9 cellular contexts compared by ENCODE assay signal in the genomic region with DNA sequence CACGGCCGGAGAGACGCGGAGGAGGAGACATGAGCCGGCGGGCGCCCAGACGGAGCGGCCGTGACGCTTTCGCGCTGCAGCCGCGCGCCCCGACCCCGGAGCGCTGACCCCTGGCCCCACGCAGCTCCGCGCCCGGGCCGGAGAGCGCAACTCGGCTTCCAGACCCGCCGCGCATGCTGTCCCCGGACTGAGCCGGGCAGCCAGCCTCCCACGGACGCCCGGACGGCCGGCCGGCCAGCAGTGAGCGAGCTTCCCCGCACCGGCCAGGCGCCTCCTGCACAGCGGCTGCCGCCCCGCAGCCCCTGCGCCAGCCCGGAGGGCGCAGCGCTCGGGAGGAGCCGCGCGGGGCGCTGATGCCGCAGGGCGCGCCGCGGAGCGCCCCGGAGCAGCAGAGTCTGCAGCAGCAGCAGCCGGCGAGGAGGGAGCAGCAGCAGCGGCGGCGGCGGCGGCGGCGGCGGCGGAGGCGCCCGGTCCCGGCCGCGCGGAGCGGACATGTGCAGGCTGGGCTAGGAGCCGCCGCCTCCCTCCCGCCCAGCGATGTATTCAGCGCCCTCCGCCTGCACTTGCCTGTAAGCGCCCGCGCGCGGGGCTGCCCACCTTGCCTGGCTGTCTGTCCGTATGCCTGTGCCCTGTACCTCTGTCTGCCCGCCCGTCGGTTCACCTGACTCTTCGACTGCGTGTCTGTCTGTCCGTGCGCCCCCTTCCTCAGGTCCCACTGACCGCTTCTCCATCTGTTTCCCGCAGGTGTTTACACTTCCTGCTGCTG. TPM values are rescaled to one million over a fixed set of nuclear protein-coding genes. Genes with fewer than 3 reads are reported as not detected.
DNase-seq lines count a peak whose midpoint lies in the region; ATAC-seq, FAIRE-seq and TF ChIP-seq lines count a peak whose summit lies in the region.
"Had no signal": no experiment of that assay in that cellular context is flagged by ENCODE, and none has a peak within 500 bp of the region (broad histone marks: within the 10 kb centered on the region; RNA-seq: fewer than 3 reads in every experiment).

No MANE protein-coding gene starts in this region.

- no peaks in the 10 kb centered on the region for H3F3A ChIP-seq in neural cell (ENCODE audit: insufficient read depth, low read length, poor library complexity, severe bottlenecking)

- POLR2A ChIA-PET in AG04449 (lab: Yijun Ruan, JAX) (interaction anchor here (1.2 to 1.3 kb wide), 3 partner anchors 29 to 487 kb away, joined by 3 read pairs; no protein-coding TSS in a partner anchor), activated B cell treated with CpG ODN at 0.5 μM for 24 hours (lab: Charles Lee) (interaction anchor here (1.0 kb wide), 1 partner anchor 30 kb away, joined by 3 read pairs; no protein-coding TSS in a partner anchor)

- no peaks in the 10 kb centered on the region for H3K79me2 ChIP-seq in fibroblast of lung (ENCODE audit: control insufficient read depth, insufficient read depth, low read length)
- H3K79me2 ChIP-seq in neural cell (replicated peaks; ENCODE audit: insufficient read depth, low read length): no peaks in the 10 kb centered on the region

- H3K9me2 ChIP-seq in neural cell (ENCODE audit: insufficient read depth, low read length): no peaks in the 10 kb centered on the region

- peaks cover 23% of the 10 kb centered on the region for H3K27me3 Mint-ChIP-seq in activated B cell treated with CpG ODN at 0.5 μM for 24 hours

- H3K27me3 ChIP-seq in fibroblast of lung (ENCODE audit: control insufficient read depth, insufficient read depth, low read length) (no peaks in the 10 kb centered on the region), neural cell (ENCODE audit: insufficient read depth, low read depth, low read length) (peaks cover 31% of the 10 kb centered on the region)

- H3K9me3 Mint-ChIP-seq in activated B cell treated with CpG ODN at 0.5 μM for 24 hours: no peaks in the 10 kb centered on the region

- H3K4me3 Mint-ChIP-seq in activated B cell treated with CpG ODN at 0.5 μM for 24 hours: peak overlapping the region; percentile 76

- no peak overlapping the region for H2AFZ ChIP-seq in fibroblast of lung (ENCODE audit: low read length)
- H2AFZ ChIP-seq in neural cell (ENCODE audit: low read depth, low read length): no peak overlapping the region

- DNase-seq in AG04449 (ENCODE audit: low read depth, low spot score) (no peak), activated B cell treated with CpG ODN at 0.5 μM for 24 hours (peak; percentile 36), fibroblast of lung (ENCODE audit: low read depth in 2 of 2) (peak; percentile 36 to 50), D721Med (ENCODE audit: insufficient read length, low spot score) (no peak)

- TF ChIP-seq RAD21 in neural cell (conservative IDR thresholded peaks at IDR 0.05): peak; percentile 61

- TF ChIP-seq CTCF in AG04449 (IDR thresholded peaks at IDR 0.05; ENCODE audit: insufficient read depth, low read length, missing control alignments) (no peak), activated B cell treated with CpG ODN at 0.5 μM for 24 hours (IDR thresholded peaks at IDR 0.05) (no peak), fibroblast of lung (conservative IDR thresholded peaks at IDR 0.05 in 1 of 2, IDR thresholded peaks at IDR 0.05 in 1 of 2; ENCODE audit: low read depth in 1 of 2, low read length in 2 of 2) (no peak), neural cell (IDR thresholded peaks at IDR 0.05; ENCODE audit: poor library complexity, severe bottlenecking) (peak; percentile 71), D721Med (IDR thresholded peaks at IDR 0.05; ENCODE audit: insufficient read depth, missing control alignments) (no peak)

- no peak overlapping the region for H3K27ac Mint-ChIP-seq in activated B cell treated with CpG ODN at 0.5 μM for 24 hours

- H3K4me1 ChIP-seq in fibroblast of lung (ENCODE audit: control insufficient read depth, extremely low read depth, insufficient read depth, low read length): peaks cover 2% of the 10 kb centered on the region

- H3K9ac ChIP-seq in fibroblast of lung (ENCODE audit: insufficient read depth, low read length) (no peak overlapping the region), neural cell (ENCODE audit: low read length) (peak overlapping the region; percentile 54)

- no peak overlapping the region for H3K27ac ChIP-seq in fibroblast of lung (ENCODE audit: insufficient read depth, low read length)
- no peak overlapping the region for H3K27ac ChIP-seq in neural cell (ENCODE audit: low read length)

- peak; percentile 23 for TF ChIP-seq EP300 in neural cell (conservative IDR thresholded peaks at IDR 0.05; ENCODE audit: poor library complexity, severe bottlenecking)

- H3K36me3 ChIP-seq in fibroblast of lung (ENCODE audit: control insufficient read depth, insufficient read depth, low read length): no peaks in the 10 kb centered on the region
- no peaks in the 10 kb centered on the region for H3K36me3 ChIP-seq in neural cell (ENCODE audit: insufficient read depth, low read length)

- H4K20me1 ChIP-seq in fibroblast of lung (ENCODE audit: control insufficient read depth, extremely low read depth, insufficient read depth, low read length) (no peaks in the 10 kb centered on the region), neural cell (ENCODE audit: insufficient read depth) (no peaks in the 10 kb centered on the region)

- intact Hi-C loops in activated B cell treated with CpG ODN at 0.5 μM for 24 hours (cut with micrococcal nuclease): loop anchor here (1.0 to 2.0 kb wide), 3 partner anchors 487 to 1277 kb away; no protein-coding TSS in a partner anchor

- H3K36me3 Mint-ChIP-seq in activated B cell treated with CpG ODN at 0.5 μM for 24 hours (ENCODE audit: low read depth): no peaks in the 10 kb centered on the region

- FAIRE-seq in D721Med (lab: Jason Lieb, UNC): no peak

- no peaks in the 10 kb centered on the region for H3K9me3 ChIP-seq in fibroblast of lung (ENCODE audit: control insufficient read depth, insufficient read depth, low read depth, low read length)
- no peaks in the 10 kb centered on the region for H3K9me3 ChIP-seq in neural cell (ENCODE audit: low read length)

- TF ChIP-seq POLR2A in GM18505 (IDR thresholded peaks at IDR 0.05; ENCODE audit: borderline replicate concordance, extremely low read depth, insufficient read depth, insufficient read length): no peak

- ATAC-seq in GM18505 (IDR thresholded peaks at IDR 0.05; ENCODE audit: unreplicated experiment) (peak; percentile 30), HG03521 (IDR thresholded peaks at IDR 0.05; ENCODE audit: unreplicated experiment) (peak; percentile 38), activated B cell treated with CpG ODN at 0.5 μM for 24 hours (ENCODE audit: low read depth) (peak; percentile 23), GM21786 (IDR thresholded peaks at IDR 0.05; ENCODE audit: unreplicated experiment) (no peak)

- peak overlapping the region; percentile 27 for H3K4me3 ChIP-seq in AG04449 (ENCODE audit: low read depth, low read length)
- peak overlapping the region in 3 of 4 experiments; percentile 37 to 64 (median 44) for H3K4me3 ChIP-seq in fibroblast of lung (replicated peaks in 1 of 4; ENCODE audit: control extremely low read depth in 1 of 4, insufficient read depth in 1 of 4, low read depth in 3 of 4, low read length in 4 of 4)
- peak overlapping the region; percentile 74 for H3K4me3 ChIP-seq in neural cell (ENCODE audit: low read length)

- H3K4me1 Mint-ChIP-seq in activated B cell treated with CpG ODN at 0.5 μM for 24 hours: peaks cover 20% of the 10 kb centered on the region

- CTCF ChIA-PET in AG04449 (lab: Yijun Ruan, JAX): interaction anchor here (0.7 to 7.8 kb wide), 37 partner anchors 9 to 638 kb away, joined by 3 to 153 read pairs (median 4); no protein-coding TSS in a partner anchor
- CTCF ChIA-PET in activated B cell treated with CpG ODN at 0.5 μM for 24 hours (lab: Charles Lee): interaction anchor here (0.8 to 1.4 kb wide), 2 partner anchors 12 to 874 kb away, joined by 3 to 4 read pairs; no protein-coding TSS in a partner anchor

- H3K4me2 ChIP-seq in fibroblast of lung (ENCODE audit: extremely low read depth, insufficient read depth, low read length) (peak overlapping the region; percentile 72), neural cell (ENCODE audit: low read length) (peak overlapping the region; percentile 25)

TF ChIP-seq in neural cell, 6 proteins besides CTCF, POLR2A, EP300 and RAD21 (continues in another document):
- TF ChIP-seq, protein P1, sequence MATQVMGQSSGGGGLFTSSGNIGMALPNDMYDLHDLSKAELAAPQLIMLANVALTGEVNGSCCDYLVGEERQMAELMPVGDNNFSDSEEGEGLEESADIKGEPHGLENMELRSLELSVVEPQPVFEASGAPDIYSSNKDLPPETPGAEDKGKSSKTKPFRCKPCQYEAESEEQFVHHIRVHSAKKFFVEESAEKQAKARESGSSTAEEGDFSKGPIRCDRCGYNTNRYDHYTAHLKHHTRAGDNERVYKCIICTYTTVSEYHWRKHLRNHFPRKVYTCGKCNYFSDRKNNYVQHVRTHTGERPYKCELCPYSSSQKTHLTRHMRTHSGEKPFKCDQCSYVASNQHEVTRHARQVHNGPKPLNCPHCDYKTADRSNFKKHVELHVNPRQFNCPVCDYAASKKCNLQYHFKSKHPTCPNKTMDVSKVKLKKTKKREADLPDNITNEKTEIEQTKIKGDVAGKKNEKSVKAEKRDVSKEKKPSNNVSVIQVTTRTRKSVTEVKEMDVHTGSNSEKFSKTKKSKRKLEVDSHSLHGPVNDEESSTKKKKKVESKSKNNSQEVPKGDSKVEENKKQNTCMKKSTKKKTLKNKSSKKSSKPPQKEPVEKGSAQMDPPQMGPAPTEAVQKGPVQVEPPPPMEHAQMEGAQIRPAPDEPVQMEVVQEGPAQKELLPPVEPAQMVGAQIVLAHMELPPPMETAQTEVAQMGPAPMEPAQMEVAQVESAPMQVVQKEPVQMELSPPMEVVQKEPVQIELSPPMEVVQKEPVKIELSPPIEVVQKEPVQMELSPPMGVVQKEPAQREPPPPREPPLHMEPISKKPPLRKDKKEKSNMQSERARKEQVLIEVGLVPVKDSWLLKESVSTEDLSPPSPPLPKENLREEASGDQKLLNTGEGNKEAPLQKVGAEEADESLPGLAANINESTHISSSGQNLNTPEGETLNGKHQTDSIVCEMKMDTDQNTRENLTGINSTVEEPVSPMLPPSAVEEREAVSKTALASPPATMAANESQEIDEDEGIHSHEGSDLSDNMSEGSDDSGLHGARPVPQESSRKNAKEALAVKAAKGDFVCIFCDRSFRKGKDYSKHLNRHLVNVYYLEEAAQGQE (IDR thresholded peaks at IDR 0.05; ENCODE audit: borderline replicate concordance): no peak
- no peak for TF ChIP-seq EZH2 (IDR thresholded peaks at IDR 0.05; ENCODE audit: borderline replicate concordance, insufficient read depth, low read length, poor library complexity, severe bottlenecking)

RNA-seq across cellular contexts. Expression of a gene that starts 0.4 kb away (rescaled TPM):
- total RNA-seq in activated B cell treated with CpG ODN at 0.5 μM for 24 hours: 0.15 TPM in 1 of 2 replicates, not detected in the other
- 8.0 and 19.3 TPM in 2 replicates for total RNA-seq in fibroblast of lung
- polyA plus RNA-seq in fibroblast of lung: 0.33 and 2.0 TPM in 2 replicates
- polyA plus RNA-seq in fibroblast of lung (2012): 0.49 and 3.6 TPM in 2 replicates
- 2.6 TPM in 1 of 2 replicates, not detected in the other for polyA minus RNA-seq in fibroblast of lung (ENCODE audit: low replicate concordance)
- polyA plus RNA-seq in neural cell: 1.2 TPM in 1 of 2 replicates, not detected in the other
- 0.49 TPM in 1 of 2 replicates, not detected in the other for polyA minus RNA-seq in neural cell
- total RNA-seq: dermis microvascular lymphatic vessel endothelial cell had no signal

RNA-seq across cellular contexts. Expression of a gene that starts 32.2 kb away (rescaled TPM):
- total RNA-seq in activated B cell treated with CpG ODN at 0.5 μM for 24 hours: 1,505 and 1,563 TPM in 2 replicates
- 1,067 and 1,412 TPM in 2 replicates for total RNA-seq in fibroblast of lung
- 4,158 and 5,062 TPM in 2 replicates for polyA plus RNA-seq in fibroblast of lung
- 2,217 and 3,001 TPM in 2 replicates for polyA plus RNA-seq in fibroblast of lung (2012)
- polyA minus RNA-seq in fibroblast of lung (ENCODE audit: low replicate concordance): 359 and 452 TPM in 2 replicates
- 988 and 1,141 TPM in 2 replicates for polyA plus RNA-seq in neural cell
- polyA minus RNA-seq in neural cell: 898 and 983 TPM in 2 replicates

Comparison
In these comparisons a context has a peak if more than half of its experiments do, and no peak if none do; other contexts are left out.
1. DNase-seq: peak in activated B cell treated with CpG ODN at 0.5 μM for 24 hours (single experiment) and fibroblast of lung (2 of 2); none in AG04449 (single experiment) and D721Med (single experiment).
2. Peak in every context shown above with its lines, with median percentiles within 50 percentile points of each other: H3K4me3 ChIP-seq.